In the genomic region with DNA sequence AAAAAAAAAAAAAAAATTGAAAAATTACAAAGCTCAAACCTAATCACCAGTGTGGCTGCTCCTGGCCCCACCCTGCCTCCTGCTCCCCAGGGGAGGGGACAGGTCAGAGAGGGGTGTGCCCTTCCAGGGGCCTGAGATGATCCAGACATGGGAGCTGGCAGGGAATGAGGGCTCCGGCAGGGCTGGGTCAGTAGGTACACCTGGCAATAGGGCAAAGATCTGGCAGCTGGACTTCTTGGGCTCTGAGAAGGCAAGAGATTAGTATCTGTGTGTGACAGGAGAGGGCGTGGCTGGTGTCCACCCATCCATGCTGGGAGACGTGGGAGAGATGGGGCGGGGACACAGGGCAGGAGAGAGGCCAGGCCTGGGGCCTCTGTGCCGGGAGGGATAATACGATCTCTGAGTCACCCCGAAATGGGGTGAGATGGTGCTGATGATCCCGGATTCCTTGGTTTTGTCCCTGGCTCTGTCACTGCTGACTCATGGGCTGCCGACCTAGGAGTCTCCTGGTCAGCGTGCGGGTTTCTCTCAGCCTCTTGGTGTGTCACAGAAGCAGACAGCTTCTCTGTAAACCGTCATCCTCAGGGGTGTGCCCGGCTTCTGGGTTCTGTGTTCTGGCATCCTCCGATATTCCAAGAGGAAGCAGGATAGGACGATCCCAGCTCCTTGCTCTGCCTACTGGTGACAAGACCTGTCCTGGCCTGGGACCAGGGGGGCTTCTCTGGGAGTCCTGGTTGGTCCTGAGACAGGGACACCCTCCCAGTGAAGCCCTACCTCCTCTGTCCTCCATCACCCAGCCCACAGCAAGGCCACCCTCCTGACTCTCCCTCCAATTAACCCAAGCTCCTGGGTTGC, we compare ENCODE assay signal across 8 cellular contexts. TPM values are rescaled to one million over a fixed set of nuclear protein-coding genes. Genes with fewer than 3 reads are reported as not detected.
A peak's percentile ranks its signal among the peaks of the same experiment; 100 is the strongest.
DNase-seq lines count a peak whose midpoint lies in the region; ATAC-seq and TF ChIP-seq lines count a peak whose summit lies in the region.

No MANE protein-coding gene starts in this region.

- DNase-seq in GM23248 (peak; percentile 100), PC-9 (peak; percentile 99), sigmoid colon (peak; percentile 74)
- no peak for DNase-seq in activated CD4-positive, alpha-beta T cell treated with anti-CD3 and anti-CD28 coated beads, Interleukin-2, amount 50 U/mL, for 4 hours

- H3K9me2 ChIP-seq in GM23248 (ENCODE audit: insufficient read depth) = no peaks in the 10 kb centered on the region
- H3K9me2 ChIP-seq in PC-9 (ENCODE audit: insufficient read depth) = no peaks in the 10 kb centered on the region

- peak overlapping the region; percentile 77 for H3K27ac ChIP-seq in GM23248
- H3K27ac ChIP-seq in PC-9 = peak overlapping the region; percentile 99
- peak overlapping the region; percentile 84 to 92 for H3K27ac ChIP-seq in esophagus (ENCODE audit: low read depth in 2 of 2, low read length in 1 of 2)
- H3K27ac ChIP-seq in sigmoid colon = peak overlapping the region in 2 of 4 donors; percentile 28

- CTCF ChIA-PET in PC-9 (lab: Charles Lee) = interaction anchor here (0.6 to 1.9 kb wide), 10 partner anchors 11 to 156 kb away, joined by 3 to 7 read pairs (median 4); no protein-coding TSS in a partner anchor

- in situ Hi-C loops in GM23248 (cut with MboI) = no loop called here

- TF ChIP-seq EP300 in sigmoid colon (IDR thresholded peaks at IDR 0.05) = no peak

- 1 to 3% methylated on average over 15 of the region's 15 CpGs for WGBS in GM23248 (ENCODE audit: low coverage in 1 of 2, low lambda C conversion rate in 2 of 2, missing lambda C conversion rate in 2 of 2), 2 experiments
- 40 to 52% methylated on average over 15 of the region's 15 CpGs for WGBS in esophagus, 2 donors
- WGBS in sigmoid colon, 2 donors = 9 to 55% methylated on average over 15 of the region's 15 CpGs

- H3K9me3 ChIP-seq in GM23248 (ENCODE audit: low read depth) (no peaks in the 10 kb centered on the region), PC-9 (ENCODE audit: insufficient read depth, low read depth) (no peaks in the 10 kb centered on the region), esophagus (ENCODE audit: control insufficient read depth in 2 of 2, insufficient read depth in 1 of 2, low read depth in 1 of 2, low read length in 1 of 2) (no peaks in the 10 kb centered on the region), sigmoid colon (no peaks in the 10 kb centered on the region)

- H4K20me1 ChIP-seq in GM23248 (ENCODE audit: insufficient read depth) (no peaks in the 10 kb centered on the region), PC-9 (ENCODE audit: insufficient read depth) (no peaks in the 10 kb centered on the region)

- peak overlapping the region; percentile 68 for H3K9ac ChIP-seq in GM23248

- H3F3A ChIP-seq in GM23248 (ENCODE audit: insufficient read depth) (0 out of 2 replicates have a peak, but pooled peaks cover 8% of the 10 kb centered on the region), PC-9 (ENCODE audit: insufficient read depth, low read depth) (peaks cover 42% of the 10 kb centered on the region)

- H3K4me3 ChIP-seq in GM23248 (peak overlapping the region; percentile 20; the same call in 1 of the 2 replicates), PC-9 (no peak overlapping the region), esophagus (ENCODE audit: low read depth in 1 of 2, low read length in 2 of 2) (no peak overlapping the region), sigmoid colon (no peak overlapping the region)

- POLR2A ChIA-PET in PC-9 (lab: Charles Lee; ENCODE audit: unreplicated experiment) = interaction anchor here (0.5 to 2.1 kb wide), 23 partner anchors 8 to 902 kb away, joined by 3 to 46 read pairs (median 6); a partner anchor contains a TSS

- peak in 1 of 2 donors; percentile 55 for TF ChIP-seq POLR2A in sigmoid colon (IDR thresholded peaks at IDR 0.05)

- peaks cover 10% of the 10 kb centered on the region for H3K4me1 ChIP-seq in GM23248 (ENCODE audit: insufficient read depth)
- peaks cover 62% of the 10 kb centered on the region for H3K4me1 ChIP-seq in PC-9 (replicated peaks; ENCODE audit: insufficient read depth)
- H3K4me1 ChIP-seq in esophagus (ENCODE audit: control insufficient read depth in 2 of 2, insufficient read depth in 2 of 2, low read length in 1 of 2) = peaks cover 4 to 8% of the 10 kb centered on the region in 2 donors
- H3K4me1 ChIP-seq in sigmoid colon = peaks cover 0 to 14% (median 7%) of the 10 kb centered on the region in 4 donors

- intact Hi-C loops in PC-9 (cut with micrococcal nuclease; ENCODE audit: unreplicated experiment) (loop anchor here (1.0 to 10.0 kb wide), 6 partner anchors 8 to 238 kb away; a partner anchor contains a TSS), sigmoid colon (cut with DNase I) (no loop called here)

- H3K36me3 ChIP-seq in GM23248 (ENCODE audit: low read depth) (no peaks in the 10 kb centered on the region), PC-9 (ENCODE audit: low read depth) (no peaks in the 10 kb centered on the region), esophagus (ENCODE audit: control insufficient read depth in 2 of 2, insufficient read depth in 2 of 2, low read length in 1 of 2) (no peaks in the 10 kb centered on the region), sigmoid colon (no peaks in the 10 kb centered on the region)

- no peak for TF ChIP-seq CTCF in PC-9 (conservative IDR thresholded peaks at IDR 0.05)
- TF ChIP-seq CTCF in sigmoid colon (IDR thresholded peaks at IDR 0.05) = no peak

- peak overlapping the region; percentile 56 for H3K4me2 ChIP-seq in GM23248 (ENCODE audit: unreplicated experiment)
- H3K4me2 ChIP-seq in PC-9 = peak overlapping the region; percentile 65

- H3K79me2 ChIP-seq in GM23248 (ENCODE audit: insufficient read depth) = no peaks in the 10 kb centered on the region
- H3K79me2 ChIP-seq in PC-9 (ENCODE audit: low read depth) = no peaks in the 10 kb centered on the region

- BruUV-seq in PC-9 (replicated peaks; lab: Mats Ljungman, UMichigan) = no TSS peak

- ATAC-seq in HG02981 (IDR thresholded peaks at IDR 0.05; ENCODE audit: unreplicated experiment) (no peak), GM18867 (IDR thresholded peaks at IDR 0.05; ENCODE audit: unreplicated experiment) (no peak), GM21526 (IDR thresholded peaks at IDR 0.05; ENCODE audit: low FRiP score, unreplicated experiment) (no peak)

- H2AFZ ChIP-seq in GM23248 (peak overlapping the region; percentile 59), PC-9 (no peak overlapping the region)

- H3K27me3 ChIP-seq in GM23248 (replicated peaks; ENCODE audit: insufficient read depth) (no peaks in the 10 kb centered on the region), PC-9 (ENCODE audit: insufficient read depth, low read depth) (no peaks in the 10 kb centered on the region), esophagus (ENCODE audit: control insufficient read depth in 1 of 2, insufficient read depth in 2 of 2, low read length in 2 of 2) (no peaks in the 10 kb centered on the region), sigmoid colon (no peaks in the 10 kb centered on the region)

RNA-seq across cellular contexts. Expression of a gene that starts 8.2 kb away (rescaled TPM):
- total RNA-seq in GM23248 (2014; rRNA removed; shearing (Covaris generic)) = not detected in 2 replicates
- polyA plus RNA-seq in GM23248 (2016; fragmentation: Nextera tagmentation; extraction: Ambion mirVana) (0.06 and 0.10 TPM in 2 replicates), esophagus (100 to 1,000 TPM; 124 to 233 TPM), sigmoid colon (100 to 1,000 TPM; 210 to 690 (median 293) TPM)
- total RNA-seq in PC-9 (2021) (498 and 602 TPM in 2 replicates), sigmoid colon (under 1 TPM in 2 of 4 donors, not detected in 2; 0.16 to 0.71 TPM)

RNA-seq across cellular contexts. Expression of a gene that starts 19.8 kb away (rescaled TPM):
- 3.5 and 5.3 TPM in 2 replicates for total RNA-seq in GM23248 (2014; rRNA removed; shearing (Covaris generic))
- 6.0 and 6.5 TPM in 2 replicates for polyA plus RNA-seq in GM23248 (2016; fragmentation: Nextera tagmentation; extraction: Ambion mirVana)
- total RNA-seq in PC-9 (2021) = 23.2 and 34.7 TPM in 2 replicates
- polyA plus RNA-seq in esophagus = 1 to 10 TPM in 1 of 2 donors, under 1 TPM in 1; 0.45 to 1.1 TPM
- total RNA-seq in sigmoid colon = 1 to 10 TPM in 3 of 4 donors, under 1 TPM in 1; 0.99 to 5.5 (median 2.1) TPM
- polyA plus RNA-seq in sigmoid colon = 10 to 100 TPM in 1 of 3 donors, 1 to 10 TPM in 2; 2.1 to 12.3 (median 4.8) TPM

RNA-seq across cellular contexts. Expression of a gene that starts 38.4 kb away (rescaled TPM):
- total RNA-seq in GM23248 (2014; rRNA removed; shearing (Covaris generic)) = not detected in 2 replicates
- polyA plus RNA-seq in GM23248 (2016; fragmentation: Nextera tagmentation; extraction: Ambion mirVana) (not detected in 2 replicates), esophagus (not detected), sigmoid colon (under 1 TPM in 1 of 3 donors, not detected in 2; 0.39 TPM)
- total RNA-seq in PC-9 (2021) (0.48 and 0.72 TPM in 2 replicates), sigmoid colon (not detected)

RNA-seq across cellular contexts. Expression of a gene that starts 52.5 kb away (rescaled TPM):
- total RNA-seq in GM23248 (2014; rRNA removed; shearing (Covaris generic)) = not detected in 2 replicates
- polyA plus RNA-seq in GM23248 (2016; fragmentation: Nextera tagmentation; extraction: Ambion mirVana) = not detected in 2 replicates
- 31.3 and 45.2 TPM in 2 replicates for total RNA-seq in PC-9 (2021)
- under 1 TPM; 0.14 to 0.26 TPM for polyA plus RNA-seq in esophagus
- 1 to 10 TPM in 1 of 4 donors, under 1 TPM in 1, not detected in 2; 0.71 to 1.1 TPM for total RNA-seq in sigmoid colon
- polyA plus RNA-seq in sigmoid colon = 100 to 1,000 TPM; 174 to 705 (median 231) TPM

Comparison
In these comparisons a context has a peak if more than half of its experiments do, and no peak if none do; other contexts are left out.
1. DNase-seq: peak in GM23248 (single experiment), PC-9 (2 of 2) and sigmoid colon (single experiment); none in activated CD4-positive, alpha-beta T cell treated with anti-CD3 and anti-CD28 coated beads, Interleukin-2, amount 50 U/mL, for 4 hours (0 of 2).
2. RNA of a gene that starts 8.2 kb away (total RNA-seq): 498 to 602 TPM in PC-9; 0.16 to 0.71 TPM in sigmoid colon and not detected in GM23248; every median in the first group is over 100 times any median in the second.